26 cellular contexts compared by ENCODE assay signal in genomic region chr16:87037012-87037411, GRCh38.
"Had no signal": no experiment of that assay in that cellular context is flagged by ENCODE, and none has a peak within 500 bp of the region (broad histone marks: within the 10 kb centered on the region; RNA-seq: fewer than 3 reads in every experiment).

No MANE protein-coding gene starts in this region.

- H3K36me3 ChIP-seq: heart right ventricle, left lung, neural progenitor cell, pancreas, prostate gland, spleen, suprapubic skin, thoracic aorta, tibial artery, vagina had no signal

- ATAC-seq: heart right ventricle; left colon; left lung; natural killer cell; pancreas; right cardiac atrium; sciatic nerve; stimulated activated effector memory CD8-positive, alpha-beta T cell treated with anti-CD3 and anti-CD28 coated beads, Interleukin-12 subunit alpha, Interleukin-12 subunit beta, amount 100 ng/mL, for 72 hours had no signal

- H3K4me1 ChIP-seq: left lung, pancreas, prostate gland, spleen, suprapubic skin, vagina had no signal

- H3K4me3 ChIP-seq: heart right ventricle, hepatocyte, left lung, lung, neural progenitor cell, pancreas, prostate gland, spleen, suprapubic skin, thoracic aorta, tibial artery, vagina had no signal

- DNase-seq: heart right ventricle; left colon; left lung; mesendoderm; naive B cell; natural killer cell; nephron progenitor cell; pancreas; posterior cingulate gyrus; retina; right cardiac atrium; small intestine; spleen; stimulated activated CD4-positive, alpha-beta T cell treated with anti-CD3 and anti-CD28 coated beads, Interleukin-4, amount 100 ng/mL, for 24 hours; stimulated activated naive CD4-positive, alpha-beta T cell had no signal

- H3K9me3 ChIP-seq: heart right ventricle, left lung, pancreas, prostate gland, spleen, suprapubic skin, thoracic aorta, tibial artery, vagina had no signal

- FAIRE-seq: keratinocyte, pancreas, small intestine had no signal

- H3K27ac ChIP-seq: heart right ventricle, hepatocyte, left lung, neural progenitor cell, pancreas, prostate gland, spleen, suprapubic skin, thoracic aorta, tibial artery, vagina had no signal

- H3K9ac ChIP-seq: neural progenitor cell had no signal

- H3K27me3 ChIP-seq: heart right ventricle, neural progenitor cell, pancreas, tibial artery, vagina had no signal
